In genomic region chr11:132804258-132804657, GRCh38 we compare ENCODE assay signal across 24 cellular contexts.
"Had no signal": no experiment of that assay in that cellular context is flagged by ENCODE, and none has a peak within 500 bp of the region (broad histone marks: within the 10 kb centered on the region; RNA-seq: fewer than 3 reads in every experiment).

No MANE protein-coding gene starts in this region.

- H3K9me3 ChIP-seq: neutrophil, right atrium auricular region, upper lobe of left lung, vagina had no signal

- H3K27me3 ChIP-seq: neutrophil, right atrium auricular region, right lobe of liver, tibial nerve, upper lobe of left lung, vagina had no signal

- H3K4me3 ChIP-seq: left ventricle myocardium inferior, lung, mucosa of descending colon, right atrium auricular region, right lobe of liver, smooth muscle cell, tibial nerve, upper lobe of left lung, vagina had no signal

- H3K4me2 ChIP-seq: smooth muscle cell had no signal

- H3K4me1 ChIP-seq: left ventricle myocardium inferior, right atrium auricular region, right lobe of liver, tibial nerve, upper lobe of left lung, vagina had no signal

- H3K27ac ChIP-seq: left ventricle myocardium inferior, neutrophil, right atrium auricular region, right lobe of liver, tibial nerve, upper lobe of left lung, vagina had no signal

- ATAC-seq: mucosa of descending colon; naive thymus-derived CD4-positive, alpha-beta T cell; natural killer cell treated with Interleukin-12 subunit alpha and Interleukin-12 subunit beta and Interleukin-15 and Interleukin-18, amount 100 ng/mL, for 72 hours; right lobe of liver; stimulated activated memory B cell treated with anti-CD40 and anti-IgM and Interleukin-4, amounts not matched to agents 10 μg/mL and 1 μg/mL and 100 μg/mL, for 72 hours; stimulated activated naive CD8-positive, alpha-beta T cell treated with anti-CD3 and anti-CD28 coated beads, Interleukin-15, amount 100 ng/mL, for 72 hours had no signal

- DNase-seq: hypothalamus; immature natural killer cell; left ventricle myocardium inferior; midbrain; mucosa of descending colon; naive thymus-derived CD4-positive, alpha-beta T cell; occipital lobe; right lobe of liver; stimulated activated CD4-positive, alpha-beta T cell treated with anti-CD3 and anti-CD28 coated beads, Interleukin-1b, Interleukin-23, amount 100 ng/mL, for 48 hours; stimulated activated CD4-positive, alpha-beta T cell treated with anti-CD3 and anti-CD28 coated beads, Interleukin-2, amount 100 ng/mL, for 48 hours; stimulated activated CD4-positive, alpha-beta T cell treated with anti-CD3 and anti-CD28 coated beads, Interleukin-4, amount 100 ng/mL, for 4 hours; stimulated activated CD8-positive, alpha-beta memory T cell treated with anti-CD3 and anti-CD28 coated beads, Interleukin-4, amount 100 ng/mL, for 48 hours; stimulated activated naive CD4-positive, alpha-beta T cell treated with Interleukin-2 at 50 U/mL for 16 hours; stimulated activated naive CD8-positive, alpha-beta T cell treated with anti-CD3 and anti-CD28 coated beads, Interleukin-15, amount 100 ng/mL, for 72 hours; substantia nigra; upper lobe of left lung had no signal

- H3K36me3 ChIP-seq: left ventricle myocardium inferior, neutrophil, right atrium auricular region, right lobe of liver, tibial nerve, upper lobe of left lung, vagina had no signal
